ENCODE assay signal across 1 cellular context in the genomic region with DNA sequence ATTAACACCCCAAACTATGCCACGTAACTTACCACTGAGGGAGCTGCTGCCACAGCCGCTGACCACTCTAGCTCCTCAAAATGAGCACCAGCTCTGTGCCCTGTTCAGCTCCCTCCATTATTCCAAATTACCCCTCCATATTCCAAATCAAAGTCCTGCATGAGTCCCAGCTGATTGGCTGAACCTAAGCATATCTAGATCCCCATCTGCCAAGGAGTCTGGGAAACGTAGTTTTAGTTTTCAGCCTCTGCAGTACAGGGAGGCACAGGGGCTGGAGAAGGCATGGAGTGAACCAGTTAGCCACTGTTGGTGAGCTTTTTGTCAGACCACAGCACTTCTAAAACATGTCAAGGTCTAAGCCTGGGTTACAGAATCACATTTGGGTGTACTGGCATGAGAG.
TF ChIP-seq lines count a peak whose summit lies in the region.

No MANE protein-coding gene starts in this region.

TF ChIP-seq in H1, 55 proteins besides CTCF, POLR2A, EP300 and RAD21:
- TF ChIP-seq SIX5 (IDR thresholded peaks at IDR 0.05; ENCODE audit: low read depth, low read length), result 0 out of 2 replicates have a peak, but pooled peaks have one; percentile 6
- TF ChIP-seq, protein P1, sequence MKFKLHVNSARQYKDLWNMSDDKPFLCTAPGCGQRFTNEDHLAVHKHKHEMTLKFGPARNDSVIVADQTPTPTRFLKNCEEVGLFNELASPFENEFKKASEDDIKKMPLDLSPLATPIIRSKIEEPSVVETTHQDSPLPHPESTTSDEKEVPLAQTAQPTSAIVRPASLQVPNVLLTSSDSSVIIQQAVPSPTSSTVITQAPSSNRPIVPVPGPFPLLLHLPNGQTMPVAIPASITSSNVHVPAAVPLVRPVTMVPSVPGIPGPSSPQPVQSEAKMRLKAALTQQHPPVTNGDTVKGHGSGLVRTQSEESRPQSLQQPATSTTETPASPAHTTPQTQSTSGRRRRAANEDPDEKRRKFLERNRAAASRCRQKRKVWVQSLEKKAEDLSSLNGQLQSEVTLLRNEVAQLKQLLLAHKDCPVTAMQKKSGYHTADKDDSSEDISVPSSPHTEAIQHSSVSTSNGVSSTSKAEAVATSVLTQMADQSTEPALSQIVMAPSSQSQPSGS (IDR thresholded peaks at IDR 0.05; ENCODE audit: low read length), result no peak
